In the genomic region with DNA sequence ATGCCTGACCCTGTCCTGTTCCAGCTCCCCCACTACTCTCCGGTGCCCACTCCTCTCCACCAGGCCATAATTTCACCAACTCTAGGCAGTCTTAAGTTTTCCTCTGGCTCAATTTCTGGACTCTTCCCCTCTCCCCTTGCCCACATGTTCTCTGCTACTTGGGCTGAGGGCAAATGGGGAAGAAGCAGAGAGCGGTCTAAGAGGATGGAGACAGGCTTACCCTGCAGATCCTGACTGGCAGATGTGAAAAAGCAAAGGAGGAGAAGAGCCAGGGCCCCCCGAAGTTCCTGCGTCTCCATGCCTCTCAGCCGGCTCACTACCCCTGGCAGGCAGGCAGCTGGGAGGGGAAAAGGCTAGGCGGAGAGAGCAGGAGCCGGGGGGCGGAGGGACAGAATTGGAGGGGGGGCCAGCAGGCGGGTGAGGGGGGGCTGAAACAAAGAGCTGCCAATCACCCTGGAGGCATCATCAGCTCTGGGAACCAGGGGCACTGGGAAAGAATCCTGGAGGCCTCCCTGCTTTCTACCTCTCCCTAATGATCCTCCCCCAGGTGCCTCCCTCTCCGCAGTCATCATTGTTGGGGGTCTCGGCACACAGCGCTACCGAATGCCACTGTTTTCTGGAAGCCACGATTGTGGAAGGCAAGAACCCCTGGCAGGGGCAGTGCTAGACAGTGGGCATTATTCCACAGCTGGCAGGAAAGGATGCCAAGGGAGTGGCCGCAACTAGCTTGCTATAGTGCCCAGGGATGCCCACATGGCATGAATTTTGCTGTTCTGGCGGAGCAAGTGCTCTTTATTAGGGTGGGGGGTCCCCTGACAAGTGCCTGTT, we compare ENCODE assay signal across 8 cellular contexts. TPM values are rescaled to one million over a fixed set of nuclear protein-coding genes. Genes with fewer than 3 reads are reported as not detected.
A peak's percentile ranks its signal among the peaks of the same experiment; 100 is the strongest.
DNase-seq lines count a peak whose midpoint lies in the region; ATAC-seq, FAIRE-seq and TF ChIP-seq lines count a peak whose summit lies in the region.

A gene (minus strand): TSS at position 320 of the 828 bp plus-strand sequence. CDS start 21 bp downstream, at position 299.

- H3K4me1 ChIP-seq in pancreas = peaks cover 0 to 15% (median 0%) of the 10 kb centered on the region in 3 donors

- peak within 1 kb of the TSS; percentile 93 for H3K4me3 Mint-ChIP-seq in activated naive CD8-positive, alpha-beta T cell treated with anti-CD3 and anti-CD28 coated beads for 36 hours

- no peaks in the 10 kb centered on the region for H3K36me3 ChIP-seq in pancreas

- H3K4me3 ChIP-seq in pancreas = peak within 1 kb of the TSS; percentile 65 to 86 (median 76)

- H3K27me3 ChIP-seq in pancreas = no peaks in the 10 kb centered on the region

- WGBS in pancreas, 2 donors = 41 to 44% methylated on average over 16 of the region's 16 CpGs

- no peaks in the 10 kb centered on the region for H3K9me3 Mint-ChIP-seq in activated naive CD8-positive, alpha-beta T cell treated with anti-CD3 and anti-CD28 coated beads for 36 hours

- intact Hi-C loops in cardiac septum (cut with DNase I) = loop anchor here (2.0 kb wide), 3 partner anchors 19 to 385 kb away; no protein-coding TSS in a partner anchor
- intact Hi-C loops in pancreas (cut with DNase I) = no loop called here

- peak within 1 kb of the TSS; percentile 83 for H3K27ac Mint-ChIP-seq in activated naive CD8-positive, alpha-beta T cell treated with anti-CD3 and anti-CD28 coated beads for 36 hours

- no peaks in the 10 kb centered on the region for H3K9me3 ChIP-seq in pancreas

- ATAC-seq in pancreas = peak; percentile 3 to 15 (median 7)
- ATAC-seq in HG02642 (IDR thresholded peaks at IDR 0.05; ENCODE audit: poor library complexity, unreplicated experiment) = no peak
- no peak for ATAC-seq in HG03135 (IDR thresholded peaks at IDR 0.05; ENCODE audit: unreplicated experiment)

- no peaks in the 10 kb centered on the region for H3K27me3 Mint-ChIP-seq in activated naive CD8-positive, alpha-beta T cell treated with anti-CD3 and anti-CD28 coated beads for 36 hours

- peak; percentile 67 for DNase-seq in DMS53 (lab: John Stamatoyannopoulos, UW)
- peak; percentile 70 for DNase-seq in NCI-H1105 treated with DMSO at 0.1 percent for 48 hours (lab: John Stamatoyannopoulos, UW)
- no peak for DNase-seq in activated naive CD8-positive, alpha-beta T cell treated with anti-CD3 and anti-CD28 coated beads for 36 hours
- no peak for DNase-seq in cardiac septum (ENCODE audit: low spot score)
- peak in 2 of 6 donors; percentile 53 to 56 for DNase-seq in pancreas
- DNase-seq in effector CD4-positive, alpha-beta T cell = no peak

- peaks cover 25% of the 10 kb centered on the region for H3K4me1 Mint-ChIP-seq in activated naive CD8-positive, alpha-beta T cell treated with anti-CD3 and anti-CD28 coated beads for 36 hours

- H3K36me3 Mint-ChIP-seq in activated naive CD8-positive, alpha-beta T cell treated with anti-CD3 and anti-CD28 coated beads for 36 hours = no peaks in the 10 kb centered on the region

- H3K27ac ChIP-seq in pancreas = peak within 1 kb of the TSS; percentile 95 to 98 (median 97)

- FAIRE-seq in pancreas (lab: Jason Lieb, UNC) = no peak

- TF ChIP-seq CTCF in pancreas (IDR thresholded peaks at IDR 0.05) = no peak

RNA-seq across cellular contexts. Expression of the gene that starts here (rescaled TPM):
- 1 to 10 TPM; 7.4 to 9.3 TPM for total RNA-seq in activated naive CD8-positive, alpha-beta T cell treated with anti-CD3 and anti-CD28 coated beads for 36 hours
- total RNA-seq in cardiac septum = 11.7 TPM
- total RNA-seq in pancreas = 10 to 100 TPM in 5 of 6 donors, 1 to 10 TPM in 1; 9.9 to 31.1 (median 14.6) TPM
- 10 to 100 TPM; 69.1 to 78.6 TPM for polyA plus RNA-seq in pancreas

Comparison
In these comparisons a context has a peak if more than half of its experiments do, and no peak if none do; other contexts are left out.
1. DNase-seq: peak in DMS53 (single experiment) and NCI-H1105 treated with DMSO at 0.1 percent for 48 hours (single experiment); none in activated naive CD8-positive, alpha-beta T cell treated with anti-CD3 and anti-CD28 coated beads for 36 hours (single experiment), cardiac septum (single experiment) and effector CD4-positive, alpha-beta T cell (single experiment).
2. ATAC-seq: peak in pancreas (4 of 4); none in HG02642 (single experiment) and HG03135 (single experiment).